9 cellular contexts compared by ENCODE assay signal in the genomic region with DNA sequence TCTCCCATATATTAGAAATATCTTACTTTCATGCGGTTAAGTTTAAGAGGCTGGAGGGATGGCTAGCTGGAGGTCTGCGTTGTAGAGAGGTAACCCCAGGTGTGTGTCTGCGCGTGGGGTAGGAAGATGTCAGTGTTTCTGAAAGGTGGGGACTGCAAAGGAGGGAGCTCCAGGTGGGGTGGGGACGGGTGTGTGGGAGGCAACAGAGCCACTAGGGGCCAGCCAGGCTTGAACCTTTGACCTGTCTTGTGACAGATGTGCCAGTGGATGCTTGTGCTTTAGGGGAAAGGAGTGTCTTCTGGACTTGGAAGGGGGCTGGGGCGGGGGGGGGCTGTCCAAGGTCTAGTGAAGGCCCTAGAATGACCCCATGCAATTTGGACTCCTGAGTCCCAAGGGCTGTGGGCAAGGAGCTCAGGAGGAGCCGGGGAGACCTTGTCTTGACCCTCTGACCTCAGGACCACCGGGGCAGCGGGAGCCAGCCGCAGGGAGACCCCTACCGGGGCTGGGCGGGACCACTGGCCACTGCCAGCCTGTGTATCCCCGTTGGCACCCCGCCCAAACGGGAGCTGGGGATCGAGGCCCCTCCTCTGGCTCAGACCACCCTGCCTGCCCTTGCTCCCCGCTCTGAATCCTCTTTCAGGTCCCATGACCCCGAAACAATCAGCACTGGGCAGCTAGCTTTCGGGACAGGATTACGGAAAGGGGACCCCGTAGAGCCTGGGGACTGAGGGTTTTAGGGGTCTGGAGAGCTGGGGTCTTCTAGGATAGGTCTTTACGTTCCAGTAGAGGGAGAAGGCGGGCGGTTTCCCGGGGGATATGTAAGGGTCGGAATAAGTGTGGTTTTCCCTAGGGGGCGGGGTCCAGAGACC. TPM values are rescaled to one million over a fixed set of nuclear protein-coding genes. Genes with fewer than 3 reads are reported as not detected.
DNase-seq lines count a peak whose midpoint lies in the region; ATAC-seq and TF ChIP-seq lines count a peak whose summit lies in the region.
"Had no signal": no experiment of that assay in that cellular context is flagged by ENCODE, and none has a peak within 500 bp of the region (broad histone marks: within the 10 kb centered on the region; RNA-seq: fewer than 3 reads in every experiment).

No MANE protein-coding gene starts in this region.

- WGBS in heart left ventricle, 4 donors, result 1 to 5% (median 4%) methylated on average over 24 to 27 of the region's 27 CpGs
- WGBS in urinary bladder, result 1% methylated on average over 27 of the region's 27 CpGs

- ATAC-seq in heart left ventricle (no peak), left cardiac atrium (no peak), lower lobe of right lung (no peak), GM21381 (IDR thresholded peaks at IDR 0.05; ENCODE audit: unreplicated experiment) (no peak), GM21717 (IDR thresholded peaks at IDR 0.05; ENCODE audit: unreplicated experiment) (no peak)
- ATAC-seq in activated naive CD8-positive, alpha-beta T cell treated with anti-CD3 and anti-CD28 coated beads, Interleukin-2, amount 50 U/mL, for 24 hours, result no peak
- ATAC-seq: activated naive CD4-positive, alpha-beta T cell treated with anti-CD3 and anti-CD28 coated beads, Interleukin-2, amount 50 U/mL, for 72 hours had no signal

- no peaks in the 10 kb centered on the region for H3K9me3 ChIP-seq in heart left ventricle
- no peaks in the 10 kb centered on the region for H3K9me3 ChIP-seq in lower lobe of right lung

- peaks cover 0 to 9% (median 0%) of the 10 kb centered on the region in 9 donors for H3K27me3 ChIP-seq in heart left ventricle
- H3K27me3 ChIP-seq in lower lobe of right lung (ENCODE audit: low read depth), result peaks cover 1% of the 10 kb centered on the region

- peak overlapping the region; percentile 84 for H3K4me3 Mint-ChIP-seq in activated naive CD8-positive, alpha-beta T cell treated with anti-CD3 and anti-CD28 coated beads, Interleukin-2, amount 50 U/mL, for 24 hours

- TF ChIP-seq POLR2A in heart left ventricle (IDR thresholded peaks at IDR 0.05), result no peak

- DNase-seq in heart left ventricle (peak in 2 of 5 donors; percentile 37 to 51), left cardiac atrium (no peak), lower lobe of right lung (no peak), NCI-H1694 (lab: John Stamatoyannopoulos, UW) (no peak)
- no peak for DNase-seq in activated naive CD8-positive, alpha-beta T cell treated with anti-CD3 and anti-CD28 coated beads, Interleukin-2, amount 50 U/mL, for 24 hours

- H3K4me1 ChIP-seq in heart left ventricle (peaks cover 0 to 50% (median 26%) of the 10 kb centered on the region in 12 donors), lower lobe of right lung (peaks cover 36% of the 10 kb centered on the region), urinary bladder (ENCODE audit: insufficient read depth) (no peaks in the 10 kb centered on the region)

- H3K4me1 Mint-ChIP-seq in activated naive CD8-positive, alpha-beta T cell treated with anti-CD3 and anti-CD28 coated beads, Interleukin-2, amount 50 U/mL, for 24 hours, result peaks cover 61% of the 10 kb centered on the region

- no peaks in the 10 kb centered on the region for H3K36me3 Mint-ChIP-seq in activated naive CD8-positive, alpha-beta T cell treated with anti-CD3 and anti-CD28 coated beads, Interleukin-2, amount 50 U/mL, for 24 hours (ENCODE audit: low read depth)

- H3K27ac ChIP-seq in heart left ventricle, result peak overlapping the region in 6 of 12 donors; percentile 19 to 86 (median 74)
- H3K27ac ChIP-seq in lower lobe of right lung, result no peak overlapping the region
- peak overlapping the region; percentile 28 for H3K27ac ChIP-seq in urinary bladder (ENCODE audit: low read depth)

- TF ChIP-seq CTCF in heart left ventricle (IDR thresholded peaks at IDR 0.05) (no peak), lower lobe of right lung (IDR thresholded peaks at IDR 0.05) (no peak)

- H3K36me3 ChIP-seq in heart left ventricle (no peaks in the 10 kb centered on the region), lower lobe of right lung (no peaks in the 10 kb centered on the region), urinary bladder (ENCODE audit: insufficient read depth) (no peaks in the 10 kb centered on the region)

- H3K27ac Mint-ChIP-seq in activated naive CD8-positive, alpha-beta T cell treated with anti-CD3 and anti-CD28 coated beads, Interleukin-2, amount 50 U/mL, for 24 hours, result peak overlapping the region; percentile 3

- peak overlapping the region in 11 of 12 donors; percentile 53 to 82 (median 69) for H3K4me3 ChIP-seq in heart left ventricle
- peak overlapping the region; percentile 83 for H3K4me3 ChIP-seq in lower lobe of right lung
- peak overlapping the region; percentile 61 for H3K4me3 ChIP-seq in urinary bladder (ENCODE audit: low read depth, low read length)

- intact Hi-C loops in heart left ventricle (cut with DNase I), result loop anchor here in 2 of 10 donors (10.0 kb wide), 1 partner anchor 164 kb away; no protein-coding TSS in a partner anchor
- intact Hi-C loops in left cardiac atrium (cut with DNase I), result no loop called here
- intact Hi-C loops in lower lobe of right lung (cut with DNase I), result no loop called here

- peaks cover 6% of the 10 kb centered on the region for H3K27me3 Mint-ChIP-seq in activated naive CD8-positive, alpha-beta T cell treated with anti-CD3 and anti-CD28 coated beads, Interleukin-2, amount 50 U/mL, for 24 hours

- H3K9me3 Mint-ChIP-seq in activated naive CD8-positive, alpha-beta T cell treated with anti-CD3 and anti-CD28 coated beads, Interleukin-2, amount 50 U/mL, for 24 hours, result no peaks in the 10 kb centered on the region
- H3K9me3 Mint-ChIP-seq: activated naive CD4-positive, alpha-beta T cell treated with anti-CD3 and anti-CD28 coated beads, Interleukin-2, amount 50 U/mL, for 72 hours had no signal

RNA-seq across cellular contexts. Expression of a gene that starts 1.1 kb away (rescaled TPM):
- total RNA-seq in heart left ventricle (1 to 10 TPM in 4 of 9 donors, under 1 TPM in 5; 0.19 to 2.6 (median 0.83) TPM), left cardiac atrium (1 to 10 TPM in 1 of 2 donors, under 1 TPM in 1; 0.97 to 1.2 TPM), lower lobe of right lung (0.21 TPM), urinary bladder (11.5 TPM)
- polyA plus RNA-seq in heart left ventricle (under 1 TPM; 0.08 to 0.97 TPM), urinary bladder (11.5 TPM)

RNA-seq across cellular contexts. Expression of a gene that starts 5.6 kb away (rescaled TPM):
- under 1 TPM in 1 of 9 donors, not detected in 8; 0.64 TPM for total RNA-seq in heart left ventricle
- polyA plus RNA-seq in heart left ventricle, result under 1 TPM in 1 of 2 donors, not detected in 1; 0.03 TPM
- total RNA-seq in left cardiac atrium, result not detected
- not detected for total RNA-seq in lower lobe of right lung
- total RNA-seq in urinary bladder, result not detected
- 0.09 TPM for polyA plus RNA-seq in urinary bladder

RNA-seq across cellular contexts. Expression of a gene that starts 19.0 kb away (rescaled TPM):
- total RNA-seq in heart left ventricle (10 to 100 TPM in 2 of 9 donors, 1 to 10 TPM in 7; 2.2 to 33.4 (median 3.9) TPM), left cardiac atrium (10 to 100 TPM in 1 of 2 donors, 1 to 10 TPM in 1; 8.0 to 15.2 TPM), lower lobe of right lung (54.2 TPM), urinary bladder (2.9 TPM)
- polyA plus RNA-seq in heart left ventricle (1 to 10 TPM; 1.7 to 3.4 TPM), urinary bladder (5.2 TPM)

RNA-seq across cellular contexts. Expression of a gene that starts 26.1 kb away (rescaled TPM):
- total RNA-seq in heart left ventricle, result under 1 TPM in 1 of 9 donors, not detected in 8; 0.27 TPM
- under 1 TPM in 1 of 2 donors, not detected in 1; 0.03 TPM for polyA plus RNA-seq in heart left ventricle
- total RNA-seq in left cardiac atrium, result not detected
- not detected for total RNA-seq in lower lobe of right lung
- not detected for total RNA-seq in urinary bladder
- polyA plus RNA-seq in urinary bladder, result 0.05 TPM
- total RNA-seq: activated naive CD4-positive, alpha-beta T cell treated with anti-CD3 and anti-CD28 coated beads, Interleukin-2, amount 50 U/mL, for 72 hours had no signal

RNA-seq across cellular contexts. Expression of a gene that starts 27.2 kb away (rescaled TPM):
- total RNA-seq in heart left ventricle (100 to 1,000 TPM in 1 of 9 donors, 10 to 100 TPM in 8; 36.8 to 109 (median 69.7) TPM), left cardiac atrium (100 to 1,000 TPM in 1 of 2 donors, 10 to 100 TPM in 1; 74.6 to 115 TPM), lower lobe of right lung (131 TPM), urinary bladder (55.1 TPM)
- polyA plus RNA-seq in heart left ventricle (10 to 100 TPM; 91.7 to 98.0 TPM), urinary bladder (59.9 TPM)
